7 cellular contexts compared by ENCODE assay signal in genomic region chr11:116328851-116329250, GRCh38.
"Had no signal": no experiment of that assay in that cellular context is flagged by ENCODE, and none has a peak within 500 bp of the region (broad histone marks: within the 10 kb centered on the region; RNA-seq: fewer than 3 reads in every experiment).

No MANE protein-coding gene starts in this region.

- H3K36me3 ChIP-seq: HAP-1 had no signal

- ATAC-seq: GM23338, HCT116, HepG2 had no signal

- H3K4me1 ChIP-seq: HAP-1 had no signal

- H3K27ac Mint-ChIP-seq: GM23338, HFFc6 had no signal

- H3K4me3 ChIP-seq: GM23338, HAP-1 had no signal

- DNase-seq: HFFc6, KBM-7 had no signal

- H3K9me3 ChIP-seq: HAP-1 had no signal

- H3K27ac ChIP-seq: HL-60 had no signal

- H3K4me3 Mint-ChIP-seq: GM23338, HFFc6 had no signal
